Comparison of ENCODE assay signal across 8 cellular contexts in the genomic region with DNA sequence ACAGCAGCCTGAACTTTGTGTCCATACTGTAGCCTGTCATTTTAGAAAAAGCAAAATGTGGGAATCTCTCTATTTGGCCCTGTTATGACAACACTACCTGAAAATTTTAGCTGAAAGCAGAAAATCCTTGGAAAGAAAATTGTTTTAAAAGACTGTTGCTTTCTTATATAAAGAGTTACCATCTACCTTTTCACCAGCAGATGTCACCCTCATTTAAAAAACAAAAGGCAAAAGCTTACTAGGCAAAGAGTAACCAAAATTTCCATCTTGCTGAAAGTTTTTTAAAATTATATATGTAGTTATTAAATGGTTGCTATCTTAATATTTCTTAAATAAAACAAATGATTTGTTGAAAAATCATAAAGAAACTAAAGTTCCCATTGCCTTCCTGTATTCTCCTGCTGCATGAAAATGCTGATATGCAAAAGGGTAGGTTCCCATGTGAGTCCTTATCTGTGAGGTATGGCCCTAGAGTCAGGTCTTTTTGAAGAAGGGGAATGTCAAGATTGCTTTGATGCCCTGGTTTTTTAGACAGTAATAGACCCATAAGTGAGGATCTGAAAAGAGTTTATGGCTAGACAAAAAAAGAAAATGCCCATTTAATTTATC.
DNase-seq lines count a peak whose midpoint lies in the region; ATAC-seq and TF ChIP-seq lines count a peak whose summit lies in the region.

No MANE protein-coding gene starts in this region.

- in situ Hi-C loops in GM13977 (cut with MboI; ENCODE audit: low pct_unique_long_range_greater_than_20kb, low sequenced_read_pairs, unreplicated experiment) = loop anchor here (25.0 kb wide), 2 partner anchors 482 to 682 kb away; no protein-coding TSS in a partner anchor

- no peak overlapping the region for H3K27ac ChIP-seq in Peyer's patch

- H3K9me3 ChIP-seq in BE2C (no peaks in the 10 kb centered on the region), Peyer's patch (no peaks in the 10 kb centered on the region)

- H3K4me1 ChIP-seq in BE2C (no peaks in the 10 kb centered on the region), Peyer's patch (no peaks in the 10 kb centered on the region)

- H3K4me3 ChIP-seq in BE2C (ENCODE audit: low read depth, low read length) (no peak overlapping the region), Peyer's patch (no peak overlapping the region), retinal pigment epithelial cell (ENCODE audit: low read length) (no peak overlapping the region)

- ATAC-seq in esophagus mucosa (peak; percentile 21), GM21825 (IDR thresholded peaks at IDR 0.05; ENCODE audit: unreplicated experiment) (no peak), GM18870 (IDR thresholded peaks at IDR 0.05; ENCODE audit: unreplicated experiment) (no peak)

- TF ChIP-seq POLR2A in Peyer's patch (IDR thresholded peaks at IDR 0.05) = no peak

- peak; percentile 60 for TF ChIP-seq CTCF in BE2C (IDR thresholded peaks at IDR 0.05; ENCODE audit: low read depth, low read length)
- TF ChIP-seq CTCF in GM13977 (IDR thresholded peaks at IDR 0.05; ENCODE audit: extremely low read depth, insufficient read depth, missing control alignments) = peak; percentile 52
- peak; percentile 27 to 66 (median 57) for TF ChIP-seq CTCF in Peyer's patch (IDR thresholded peaks at IDR 0.05)
- TF ChIP-seq CTCF in retinal pigment epithelial cell (conservative IDR thresholded peaks at IDR 0.05; ENCODE audit: low read depth, low read length) = peak; percentile 56

- DNase-seq in BE2C = no peak
- DNase-seq in GM13977 (ENCODE audit: low spot score) = no peak
- no peak for DNase-seq in Peyer's patch
- DNase-seq in retinal pigment epithelial cell (ENCODE audit: low read depth) = no peak
- no peak for DNase-seq in HuH-7.5 (ENCODE audit: low spot score)

- H3K36me3 ChIP-seq in BE2C = 0 out of 2 replicates have a peak, but pooled peaks cover 2% of the 10 kb centered on the region
- H3K36me3 ChIP-seq in Peyer's patch = no peaks in the 10 kb centered on the region

- H3K27me3 ChIP-seq in BE2C (no peaks in the 10 kb centered on the region), Peyer's patch (no peaks in the 10 kb centered on the region)
